ENCODE assay signal across 30 cellular contexts in genomic region chr5:15506146-15506545, GRCh38. TPM values are rescaled to one million over a fixed set of nuclear protein-coding genes. Genes with fewer than 3 reads are reported as not detected.
"Had no signal": no experiment of that assay in that cellular context is flagged by ENCODE, and none has a peak within 500 bp of the region (broad histone marks: within the 10 kb centered on the region; RNA-seq: fewer than 3 reads in every experiment).

No MANE protein-coding gene starts in this region.

- H3K27me3 ChIP-seq: ovary, right lobe of liver, sigmoid colon, thyroid gland, tibial nerve, upper lobe of left lung, vagina had no signal

- H3K9me3 ChIP-seq: neutrophil, ovary, psoas muscle, right lobe of liver, sigmoid colon, stomach, thoracic aorta, thyroid gland, tibial nerve, upper lobe of left lung, vagina had no signal

- H3K27ac Mint-ChIP-seq: naive thymus-derived CD8-positive, alpha-beta T cell; natural killer cell treated with Interleukin-12 subunit alpha and Interleukin-12 subunit beta and Interleukin-15 and Interleukin-18, amount 100 ng/mL, for 72 hours; nephron progenitor cell; progenitor cell of endocrine pancreas; stimulated activated effector memory CD8-positive, alpha-beta T cell treated with anti-CD3 and anti-CD28 coated beads, Interleukin-12 subunit alpha, Interleukin-12 subunit beta, amount 100 ng/mL, for 72 hours; stimulated activated naive B cell treated with anti-CD40 and anti-IgM and Interleukin-4, amounts not matched to agents 10 μg/mL and 1 μg/mL and 100 μg/mL, for 72 hours; stimulated activated naive CD8-positive, alpha-beta T cell treated with anti-CD3 and anti-CD28 coated beads, Interleukin-15, Interleukin-2, amounts not matched to agents 100 ng/mL and 50 ng/mL, for 24 hours had no signal

- DNase-seq: naive thymus-derived CD8-positive, alpha-beta T cell; nephron progenitor cell; nucleus accumbens; ovary; posterior cingulate gyrus; psoas muscle; right cardiac atrium; right lobe of liver; sigmoid colon; small intestine; stimulated activated CD4-positive, alpha-beta T cell treated with anti-CD3 and anti-CD28 coated beads, Interleukin-15, amount 100 ng/mL, for 24 hours; stimulated activated CD4-positive, alpha-beta T cell treated with anti-CD3 and anti-CD28 coated beads, Interleukin-2, amount 100 ng/mL, for 24 hours; stimulated activated CD4-positive, alpha-beta T cell treated with anti-CD3 and anti-CD28 coated beads, Interleukin-2, amount 100 ng/mL, for 48 hours; stimulated activated CD4-positive, alpha-beta T cell treated with anti-CD3 and anti-CD28 coated beads, Interleukin-4, amount 100 ng/mL, for 24 hours; stimulated activated naive B cell treated with anti-CD40 and anti-IgM and Interleukin-4, amounts not matched to agents 10 μg/mL and 1 μg/mL and 100 μg/mL, for 72 hours; stimulated activated naive CD4-positive, alpha-beta T cell treated with Interleukin-2 at 50 U/mL for 16 hours; stomach; thyroid gland; trophoblast cell; upper lobe of left lung had no signal

- H3K9ac ChIP-seq: parathyroid adenoma had no signal

- H3K9me3 Mint-ChIP-seq: nephron progenitor cell; neural crest cell; stimulated activated naive CD8-positive, alpha-beta T cell treated with anti-CD3 and anti-CD28 coated beads, Interleukin-15, Interleukin-2, amounts not matched to agents 100 ng/mL and 50 ng/mL, for 24 hours had no signal

- H3K4me1 ChIP-seq: parathyroid adenoma, psoas muscle, right lobe of liver had no signal

- H3K4me1 Mint-ChIP-seq: naive thymus-derived CD8-positive, alpha-beta T cell; stimulated activated effector memory CD8-positive, alpha-beta T cell treated with anti-CD3 and anti-CD28 coated beads, Interleukin-12 subunit alpha, Interleukin-12 subunit beta, amount 100 ng/mL, for 72 hours; stimulated activated naive B cell treated with anti-CD40 and anti-IgM and Interleukin-4, amounts not matched to agents 10 μg/mL and 1 μg/mL and 100 μg/mL, for 72 hours had no signal

- H3K36me3 Mint-ChIP-seq: natural killer cell treated with Interleukin-12 subunit alpha and Interleukin-12 subunit beta and Interleukin-15 and Interleukin-18, amount 100 ng/mL, for 72 hours; stimulated activated effector memory CD8-positive, alpha-beta T cell treated with anti-CD3 and anti-CD28 coated beads, Interleukin-12 subunit alpha, Interleukin-12 subunit beta, amount 100 ng/mL, for 72 hours; stimulated activated naive B cell treated with anti-CD40 and anti-IgM and Interleukin-4, amounts not matched to agents 10 μg/mL and 1 μg/mL and 100 μg/mL, for 72 hours had no signal

- H3K36me3 ChIP-seq: neutrophil, ovary, right lobe of liver, sigmoid colon, stomach, thoracic aorta, thyroid gland, tibial nerve, upper lobe of left lung, vagina had no signal

- H3K4me3 ChIP-seq: ovary, psoas muscle, right lobe of liver, sigmoid colon, stomach, thoracic aorta, thyroid gland, tibial nerve, upper lobe of left lung, vagina had no signal

- H3K4me3 Mint-ChIP-seq: naive thymus-derived CD8-positive, alpha-beta T cell; natural killer cell treated with Interleukin-12 subunit alpha and Interleukin-12 subunit beta and Interleukin-15 and Interleukin-18, amount 100 ng/mL, for 72 hours; nephron progenitor cell; neural crest cell; stimulated activated effector memory CD8-positive, alpha-beta T cell treated with anti-CD3 and anti-CD28 coated beads, Interleukin-12 subunit alpha, Interleukin-12 subunit beta, amount 100 ng/mL, for 72 hours; stimulated activated naive B cell treated with anti-CD40 and anti-IgM and Interleukin-4, amounts not matched to agents 10 μg/mL and 1 μg/mL and 100 μg/mL, for 72 hours; stimulated activated naive CD8-positive, alpha-beta T cell treated with anti-CD3 and anti-CD28 coated beads, Interleukin-15, Interleukin-2, amounts not matched to agents 100 ng/mL and 50 ng/mL, for 24 hours had no signal

- H3K27ac ChIP-seq: neutrophil, ovary, parathyroid adenoma, psoas muscle, right lobe of liver, sigmoid colon, stomach, thoracic aorta, thyroid gland, tibial nerve, upper lobe of left lung, vagina had no signal

- ATAC-seq: naive thymus-derived CD8-positive, alpha-beta T cell; natural killer cell treated with Interleukin-12 subunit alpha and Interleukin-12 subunit beta and Interleukin-15 and Interleukin-18, amount 100 ng/mL, for 72 hours; psoas muscle; right cardiac atrium; right lobe of liver; stimulated activated effector memory CD8-positive, alpha-beta T cell treated with anti-CD3 and anti-CD28 coated beads, Interleukin-12 subunit alpha, Interleukin-12 subunit beta, amount 100 ng/mL, for 72 hours; stimulated activated naive B cell treated with anti-CD40 and anti-IgM and Interleukin-4, amounts not matched to agents 10 μg/mL and 1 μg/mL and 100 μg/mL, for 72 hours had no signal

- H2AFZ ChIP-seq: parathyroid adenoma had no signal

RNA-seq across cellular contexts. Expression of gene FBXL7, which starts 6.2 kb away (rescaled TPM):
- total RNA-seq: naive thymus-derived CD8-positive, alpha-beta T cell; natural killer cell treated with Interleukin-12 subunit alpha and Interleukin-12 subunit beta and Interleukin-15 and Interleukin-18, amount 100 ng/mL, for 72 hours had no signal
- polyA plus RNA-seq: naive thymus-derived CD8-positive, alpha-beta T cell had no signal
